1 cellular context compared by ENCODE assay signal in genomic region chr9:67858871-67859270, GRCh38. TPM values are rescaled to one million over a fixed set of nuclear protein-coding genes. Genes with fewer than 3 reads are reported as not detected.
"Had no signal": no experiment of that assay in that cellular context is flagged by ENCODE, and none has a peak within 500 bp of the region (broad histone marks: within the 10 kb centered on the region; RNA-seq: fewer than 3 reads in every experiment).

ANKRD20A1 (plus strand) TSS chr9:67858931; CDS start chr9:67859427, 496 bp downstream.

RNA-seq across cellular contexts. Expression of gene ANKRD20A1, which starts in this region (rescaled TPM):
- polyA plus RNA-seq: smooth muscle cell had no signal
